Comparison of ENCODE assay signal across 9 cellular contexts in the genomic region with DNA sequence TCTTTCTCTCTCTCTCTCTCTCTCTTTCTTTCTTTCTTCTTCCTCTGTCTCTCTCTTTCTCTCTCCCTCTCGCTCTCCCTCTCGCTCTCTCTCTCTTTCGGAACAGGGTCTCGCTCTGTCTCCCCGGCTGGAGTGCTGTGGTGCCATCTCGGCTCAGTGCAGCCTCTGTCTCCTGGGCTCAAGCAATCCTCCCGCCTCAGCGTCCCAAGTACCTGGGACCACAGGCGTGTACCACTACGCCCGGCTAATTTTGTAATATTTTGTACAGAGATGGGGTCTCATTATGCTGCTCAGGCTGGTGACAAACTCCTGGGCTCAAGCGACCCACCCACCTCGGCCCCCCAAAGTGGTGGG. TPM values are rescaled to one million over a fixed set of nuclear protein-coding genes. Genes with fewer than 3 reads are reported as not detected.
DNase-seq lines count a peak whose midpoint lies in the region; ATAC-seq and TF ChIP-seq lines count a peak whose summit lies in the region.
"Had no signal": no experiment of that assay in that cellular context is flagged by ENCODE, and none has a peak within 500 bp of the region (broad histone marks: within the 10 kb centered on the region; RNA-seq: fewer than 3 reads in every experiment).

No MANE protein-coding gene starts in this region.

- H3K27ac ChIP-seq in SK-N-SH (ENCODE audit: low read depth in 2 of 2, low read length in 1 of 2) (peak overlapping the region; percentile 64 to 70), OCI-LY1 (ENCODE audit: low read depth, low read length, poor library complexity, severe bottlenecking) (peak overlapping the region; percentile 93), cingulate gyrus (ENCODE audit: low read depth, low read length) (peak overlapping the region; percentile 29)

- H3K79me2 ChIP-seq in SK-N-SH (ENCODE audit: insufficient read depth) (no peaks in the 10 kb centered on the region), OCI-LY1 (ENCODE audit: insufficient read depth, low read length) (no peaks in the 10 kb centered on the region)

- peaks cover 8% of the 10 kb centered on the region for H3F3A ChIP-seq in SK-N-SH (replicated peaks; ENCODE audit: insufficient read depth)
- peaks cover 4% of the 10 kb centered on the region; the same call in 1 of the 2 replicates for H3F3A ChIP-seq in OCI-LY1 (ENCODE audit: insufficient read depth, low read length)

- POLR2A ChIA-PET in SK-N-SH (lab: Yijun Ruan, JAX), result interaction anchor here (1.6 to 2.4 kb wide), 3 partner anchors 29 to 93 kb away, joined by 11 to 16 read pairs (median 13); a partner anchor contains a TSS

- 87% methylated on average over 13 of the region's 13 CpGs for WGBS in SK-N-SH (ENCODE audit: low lambda C conversion rate)

- peak overlapping the region; percentile 96 for H3K27ac Mint-ChIP-seq in osteocyte (ENCODE audit: unreplicated experiment)

- H3K9me2 ChIP-seq in SK-N-SH (no peaks in the 10 kb centered on the region), OCI-LY1 (ENCODE audit: low read depth, low read length) (no peaks in the 10 kb centered on the region)

- H4K20me1 ChIP-seq in SK-N-SH (ENCODE audit: insufficient read depth), result no peaks in the 10 kb centered on the region
- no peaks in the 10 kb centered on the region for H4K20me1 ChIP-seq in OCI-LY1 (ENCODE audit: insufficient read depth, low read length)

- DNase-seq in SK-N-SH (no peak), osteocyte (ENCODE audit: extremely low spot score, unreplicated experiment) (no peak), NOMO-1 treated with dmso at 0.1 percent for 144 hours (lab: John Stamatoyannopoulos, UW; ENCODE audit: unreplicated experiment) (no peak), DMS 273 treated with DMSO at 0.1 percent for 48 hours (lab: John Stamatoyannopoulos, UW) (no peak)

- H3K36me3 ChIP-seq in SK-N-SH (replicated peaks in 1 of 2; ENCODE audit: control insufficient read depth in 1 of 2, insufficient read depth in 2 of 2, low read length in 1 of 2), result no peaks in the 10 kb centered on the region
- H3K36me3 ChIP-seq in OCI-LY1 (ENCODE audit: insufficient read depth, low read length), result no peaks in the 10 kb centered on the region
- H3K36me3 ChIP-seq: Peyer's patch had no signal

- no peaks in the 10 kb centered on the region for H3K27me3 ChIP-seq in SK-N-SH (ENCODE audit: insufficient read depth)
- no peaks in the 10 kb centered on the region for H3K27me3 ChIP-seq in OCI-LY1 (ENCODE audit: insufficient read depth, low read length)
- H3K27me3 ChIP-seq: Peyer's patch had no signal

- H3K27me3 Mint-ChIP-seq in osteocyte (ENCODE audit: unreplicated experiment), result no peaks in the 10 kb centered on the region

- H3K4me3 Mint-ChIP-seq in osteocyte (ENCODE audit: unreplicated experiment), result peak overlapping the region; percentile 40

- H3K4me1 ChIP-seq in SK-N-SH (ENCODE audit: control insufficient read depth in 1 of 2, insufficient read depth in 2 of 2, low read depth in 1 of 2, low read length in 1 of 2), result peaks cover 16 to 22% of the 10 kb centered on the region in 2 experiments; a peak in 2 of 4 replicates
- H3K4me1 ChIP-seq in OCI-LY1 (ENCODE audit: insufficient read depth, low read length, severe bottlenecking), result peaks cover 75% of the 10 kb centered on the region

- H3K9me3 ChIP-seq in SK-N-SH (no peaks in the 10 kb centered on the region), OCI-LY1 (ENCODE audit: low read length) (no peaks in the 10 kb centered on the region)
- H3K9me3 ChIP-seq: Peyer's patch had no signal

- H3K4me1 Mint-ChIP-seq in osteocyte (ENCODE audit: unreplicated experiment), result peaks cover 27% of the 10 kb centered on the region

- TF ChIP-seq CTCF in SK-N-SH (IDR thresholded peaks at IDR 0.05) (no peak), OCI-LY1 (IDR thresholded peaks at IDR 0.05; ENCODE audit: low read length) (no peak), osteocyte (IDR thresholded peaks at IDR 0.05) (no peak)

- peak overlapping the region; percentile 56; the same call in 1 of the 2 replicates for H3K9ac ChIP-seq in SK-N-SH
- peak overlapping the region; percentile 78 for H3K9ac ChIP-seq in OCI-LY1 (ENCODE audit: low read length)

- no peak for TF ChIP-seq EP300 in SK-N-SH (IDR thresholded peaks at IDR 0.05; ENCODE audit: borderline replicate concordance in 1 of 2, low read depth in 1 of 2, low read length in 1 of 2)

- no peak for TF ChIP-seq RAD21 in SK-N-SH (IDR thresholded peaks at IDR 0.05; ENCODE audit: low read length)

- CTCF ChIA-PET in SK-N-SH (lab: Yijun Ruan, JAX), result interaction anchor here (0.6 to 8.5 kb wide), 61 partner anchors 9 to 659 kb away, joined by 3 to 281 read pairs (median 7); a partner anchor contains a TSS

- H3K4me3 ChIP-seq in SK-N-SH (ENCODE audit: low read depth in 2 of 2, low read length in 1 of 2), result no peak overlapping the region
- H3K4me3 ChIP-seq in OCI-LY1 (ENCODE audit: low read depth, low read length, poor library complexity, severe bottlenecking), result peak overlapping the region; percentile 52

- H2AFZ ChIP-seq in SK-N-SH (ENCODE audit: low read depth), result peak overlapping the region; percentile 88
- H2AFZ ChIP-seq in OCI-LY1 (ENCODE audit: low read length), result no peak overlapping the region

- H3K4me2 ChIP-seq in SK-N-SH, result peak overlapping the region; percentile 66
- H3K4me2 ChIP-seq in OCI-LY1 (ENCODE audit: low read length), result peak overlapping the region; percentile 64

- H3K9me3 Mint-ChIP-seq in osteocyte (ENCODE audit: unreplicated experiment), result no peaks in the 10 kb centered on the region

- H3K36me3 Mint-ChIP-seq in osteocyte (ENCODE audit: unreplicated experiment), result no peaks in the 10 kb centered on the region

- ATAC-seq in SK-N-SH treated with all-trans-retinoic acid at 6 μM for 48 hours (no peak), GM19023 (IDR thresholded peaks at IDR 0.05; ENCODE audit: unreplicated experiment) (no peak)

TF ChIP-seq in SK-N-SH, 30 proteins besides CTCF, POLR2A, EP300 and RAD21 (continues in another document):
- no peak for TF ChIP-seq GATA2 (CRISPR knock-in tag; IDR thresholded peaks at IDR 0.05)
- no peak for TF ChIP-seq GABPA (IDR thresholded peaks at IDR 0.05; ENCODE audit: low read depth)
- no peak for TF ChIP-seq TEAD4 (IDR thresholded peaks at IDR 0.05; ENCODE audit: borderline replicate concordance, insufficient read depth)
- no peak for TF ChIP-seq FOXM1 (IDR thresholded peaks at IDR 0.05; ENCODE audit: low read depth)
- TF ChIP-seq, protein P1, sequence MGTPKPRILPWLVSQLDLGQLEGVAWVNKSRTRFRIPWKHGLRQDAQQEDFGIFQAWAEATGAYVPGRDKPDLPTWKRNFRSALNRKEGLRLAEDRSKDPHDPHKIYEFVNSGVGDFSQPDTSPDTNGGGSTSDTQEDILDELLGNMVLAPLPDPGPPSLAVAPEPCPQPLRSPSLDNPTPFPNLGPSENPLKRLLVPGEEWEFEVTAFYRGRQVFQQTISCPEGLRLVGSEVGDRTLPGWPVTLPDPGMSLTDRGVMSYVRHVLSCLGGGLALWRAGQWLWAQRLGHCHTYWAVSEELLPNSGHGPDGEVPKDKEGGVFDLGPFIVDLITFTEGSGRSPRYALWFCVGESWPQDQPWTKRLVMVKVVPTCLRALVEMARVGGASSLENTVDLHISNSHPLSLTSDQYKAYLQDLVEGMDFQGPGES (IDR thresholded peaks at IDR 0.05; ENCODE audit: low read depth, low read length), result no peak
- TF ChIP-seq FOSL2 (IDR thresholded peaks at IDR 0.05; ENCODE audit: borderline replicate concordance, low read depth), result no peak

TF ChIP-seq in SK-N-SH treated with all-trans-retinoic acid at 6 μM for 48 hours, 23 proteins besides CTCF, POLR2A, EP300 and RAD21 (continues in another document):
- TF ChIP-seq ARNTL (CRISPR knock-in tag; IDR thresholded peaks at IDR 0.05; ENCODE audit: borderline replicate concordance, low read depth) (no peak), ZNF8 (CRISPR knock-in tag; IDR thresholded peaks at IDR 0.05) (no peak), ZFP3 (CRISPR knock-in tag; IDR thresholded peaks at IDR 0.05) (no peak)
- TF ChIP-seq, protein P2, sequence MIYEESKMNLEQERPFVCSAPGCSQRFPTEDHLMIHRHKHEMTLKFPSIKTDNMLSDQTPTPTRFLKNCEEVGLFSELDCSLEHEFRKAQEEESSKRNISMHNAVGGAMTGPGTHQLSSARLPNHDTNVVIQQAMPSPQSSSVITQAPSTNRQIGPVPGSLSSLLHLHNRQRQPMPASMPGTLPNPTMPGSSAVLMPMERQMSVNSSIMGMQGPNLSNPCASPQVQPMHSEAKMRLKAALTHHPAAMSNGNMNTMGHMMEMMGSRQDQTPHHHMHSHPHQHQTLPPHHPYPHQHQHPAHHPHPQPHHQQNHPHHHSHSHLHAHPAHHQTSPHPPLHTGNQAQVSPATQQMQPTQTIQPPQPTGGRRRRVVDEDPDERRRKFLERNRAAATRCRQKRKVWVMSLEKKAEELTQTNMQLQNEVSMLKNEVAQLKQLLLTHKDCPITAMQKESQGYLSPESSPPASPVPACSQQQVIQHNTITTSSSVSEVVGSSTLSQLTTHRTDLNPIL (CRISPR knock-in tag; IDR thresholded peaks at IDR 0.05; ENCODE audit: low read depth), result no peak
- TF ChIP-seq, protein P3, sequence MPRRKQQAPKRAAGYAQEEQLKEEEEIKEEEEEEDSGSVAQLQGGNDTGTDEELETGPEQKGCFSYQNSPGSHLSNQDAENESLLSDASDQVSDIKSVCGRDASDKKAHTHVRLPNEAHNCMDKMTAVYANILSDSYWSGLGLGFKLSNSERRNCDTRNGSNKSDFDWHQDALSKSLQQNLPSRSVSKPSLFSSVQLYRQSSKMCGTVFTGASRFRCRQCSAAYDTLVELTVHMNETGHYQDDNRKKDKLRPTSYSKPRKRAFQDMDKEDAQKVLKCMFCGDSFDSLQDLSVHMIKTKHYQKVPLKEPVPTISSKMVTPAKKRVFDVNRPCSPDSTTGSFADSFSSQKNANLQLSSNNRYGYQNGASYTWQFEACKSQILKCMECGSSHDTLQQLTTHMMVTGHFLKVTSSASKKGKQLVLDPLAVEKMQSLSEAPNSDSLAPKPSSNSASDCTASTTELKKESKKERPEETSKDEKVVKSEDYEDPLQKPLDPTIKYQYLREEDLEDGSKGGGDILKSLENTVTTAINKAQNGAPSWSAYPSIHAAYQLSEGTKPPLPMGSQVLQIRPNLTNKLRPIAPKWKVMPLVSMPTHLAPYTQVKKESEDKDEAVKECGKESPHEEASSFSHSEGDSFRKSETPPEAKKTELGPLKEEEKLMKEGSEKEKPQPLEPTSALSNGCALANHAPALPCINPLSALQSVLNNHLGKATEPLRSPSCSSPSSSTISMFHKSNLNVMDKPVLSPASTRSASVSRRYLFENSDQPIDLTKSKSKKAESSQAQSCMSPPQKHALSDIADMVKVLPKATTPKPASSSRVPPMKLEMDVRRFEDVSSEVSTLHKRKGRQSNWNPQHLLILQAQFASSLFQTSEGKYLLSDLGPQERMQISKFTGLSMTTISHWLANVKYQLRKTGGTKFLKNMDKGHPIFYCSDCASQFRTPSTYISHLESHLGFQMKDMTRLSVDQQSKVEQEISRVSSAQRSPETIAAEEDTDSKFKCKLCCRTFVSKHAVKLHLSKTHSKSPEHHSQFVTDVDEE (CRISPR knock-in tag; IDR thresholded peaks at IDR 0.05), result no peak

RNA-seq across cellular contexts. Expression of a gene that starts 12.7 kb away (rescaled TPM):
- polyA plus RNA-seq in SK-N-SH (2012; rRNA removed), result 39.0 and 51.2 TPM in 2 replicates
- polyA plus RNA-seq in SK-N-SH (2012; cell fraction: cytosol; rRNA removed), result 19.5 and 23.8 TPM in 2 replicates
- 184 and 240 TPM in 2 replicates for polyA plus RNA-seq in SK-N-SH (2012; cell fraction: nucleus; rRNA removed)
- total RNA-seq in osteocyte, result 31.0 and 33.2 TPM in 2 replicates

Comparison
In these comparisons a context has a peak if more than half of its experiments do, and no peak if none do; other contexts are left out.
1. H3K27ac ChIP-seq: peak in every context shown above with its lines; median percentile 93 in OCI-LY1; 67 in SK-N-SH; 29 in cingulate gyrus.